In the genomic region with DNA sequence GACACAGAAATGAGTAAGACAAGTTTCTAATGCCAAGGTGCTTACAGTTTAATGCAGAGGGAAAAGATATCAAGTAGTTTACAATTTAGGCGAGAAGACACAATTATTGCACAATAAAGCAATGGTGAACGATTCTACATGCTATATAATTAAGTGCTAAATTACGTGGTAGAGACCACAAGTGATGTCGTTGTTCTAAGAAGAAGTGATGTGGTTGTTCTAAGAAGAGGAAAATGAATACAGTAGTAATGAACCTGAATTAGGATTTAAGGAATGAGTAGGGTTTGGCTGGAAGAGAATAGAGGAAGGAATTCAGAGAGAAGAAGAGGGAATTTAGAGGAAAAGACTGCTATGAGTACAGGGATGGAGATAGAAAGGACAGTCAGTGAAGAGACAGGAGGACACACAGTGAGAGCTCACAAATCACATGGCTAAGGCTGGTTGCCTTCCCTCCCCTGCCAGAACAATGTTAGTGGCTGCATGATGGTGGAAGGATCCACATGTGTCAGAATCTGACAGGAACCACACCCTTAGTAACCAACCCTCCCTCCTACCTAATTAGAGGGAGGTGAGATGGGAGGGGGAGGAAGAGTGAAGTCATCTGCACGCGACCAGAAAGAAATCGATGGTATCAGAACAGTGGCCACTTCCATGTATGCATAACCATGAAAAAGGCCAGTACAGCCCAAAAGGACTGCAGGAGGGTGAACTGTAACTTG, we compare ENCODE assay signal across 18 cellular contexts. TPM values are rescaled to one million over a fixed set of nuclear protein-coding genes. Genes with fewer than 3 reads are reported as not detected.
"Had no signal": no experiment of that assay in that cellular context is flagged by ENCODE, and none has a peak within 500 bp of the region (broad histone marks: within the 10 kb centered on the region; RNA-seq: fewer than 3 reads in every experiment).

No MANE protein-coding gene starts in this region.

- H3K4me3 Mint-ChIP-seq: activated T-cell treated with anti-CD3 and anti-CD28 coated beads, Interleukin-2, amount 50 U/mL, for 24 hours; central memory CD8-positive, alpha-beta T cell; stimulated activated naive B cell treated with anti-CD40 and anti-IgM and Interleukin-4, amounts not matched to agents 10 μg/mL and 1 μg/mL and 100 μg/mL, for 72 hours had no signal

- H3K36me3 Mint-ChIP-seq: naive thymus-derived CD4-positive, alpha-beta T cell; stimulated activated naive B cell treated with anti-CD40 and anti-IgM and Interleukin-4, amounts not matched to agents 10 μg/mL and 1 μg/mL and 100 μg/mL, for 72 hours had no signal

- H3K27ac Mint-ChIP-seq: activated T-cell treated with anti-CD3 and anti-CD28 coated beads, Interleukin-2, amount 50 U/mL, for 24 hours; stimulated activated naive B cell treated with anti-CD40 and anti-IgM and Interleukin-4, amounts not matched to agents 10 μg/mL and 1 μg/mL and 100 μg/mL, for 72 hours had no signal

- H3K9me3 Mint-ChIP-seq: activated T-cell treated with anti-CD3 and anti-CD28 coated beads, Interleukin-2, amount 50 U/mL, for 24 hours; central memory CD8-positive, alpha-beta T cell; naive thymus-derived CD4-positive, alpha-beta T cell; stimulated activated naive B cell treated with anti-CD40 and anti-IgM and Interleukin-4, amounts not matched to agents 10 μg/mL and 1 μg/mL and 100 μg/mL, for 72 hours had no signal

- ATAC-seq: mucosa of descending colon; naive thymus-derived CD4-positive, alpha-beta T cell; stimulated activated naive B cell treated with anti-CD40 and anti-IgM and Interleukin-4, amounts not matched to agents 10 μg/mL and 1 μg/mL and 100 μg/mL, for 72 hours had no signal

- DNase-seq: activated CD4-positive, CD25-positive, alpha-beta regulatory T cell treated with anti-CD3 and anti-CD28 coated beads, Interleukin-2, amount 50 U/mL, for 72 hours; activated gamma-delta T cell; activated T-cell treated with anti-CD3 and anti-CD28 coated beads, Interleukin-2, amount 50 U/mL, for 24 hours; anterior cingulate cortex; brain microvascular endothelial cell; effector CD8-positive, alpha-beta T cell; esophagus squamous epithelium; glutamatergic neuron; left ventricle myocardium inferior; mucosa of descending colon; naive thymus-derived CD4-positive, alpha-beta T cell; retina; stimulated activated CD4-positive, alpha-beta T cell treated with anti-CD3 and anti-CD28 coated beads, Interleukin-2, amount 100 ng/mL, for 48 hours; stimulated activated naive B cell treated with anti-CD40 and anti-IgM and Interleukin-4, amounts not matched to agents 10 μg/mL and 1 μg/mL and 100 μg/mL, for 72 hours; substantia nigra had no signal

RNA-seq across cellular contexts. Expression of gene M1AP, which starts 44.7 kb away (rescaled TPM):
- total RNA-seq: endothelial cell of umbilical vein, fibroblast of villous mesenchyme, left ventricle myocardium inferior had no signal
